23 cellular contexts compared by ENCODE assay signal in the genomic region with DNA sequence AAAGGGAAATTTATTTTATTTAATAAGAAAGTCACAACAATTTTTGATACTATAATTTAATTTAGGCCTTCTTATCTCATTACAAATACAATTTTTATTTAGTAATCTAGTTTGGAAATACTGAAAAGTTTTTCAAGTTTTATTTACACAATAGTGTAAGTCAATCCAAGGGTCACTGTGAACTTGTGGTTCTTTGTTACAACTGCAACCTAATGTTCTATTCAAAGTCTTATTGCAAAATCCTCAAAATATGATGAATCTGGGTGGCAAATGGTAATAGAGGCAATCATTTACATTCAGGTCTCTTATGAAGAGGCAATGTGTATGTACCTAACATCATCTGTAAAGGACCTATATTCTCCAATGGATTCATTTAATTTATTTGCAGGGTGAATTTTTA.
A peak's percentile ranks its signal among the peaks of the same experiment; 100 is the strongest.
DNase-seq lines count a peak whose midpoint lies in the region; ATAC-seq, FAIRE-seq and TF ChIP-seq lines count a peak whose summit lies in the region.
"Had no signal": no experiment of that assay in that cellular context is flagged by ENCODE, and none has a peak within 500 bp of the region (broad histone marks: within the 10 kb centered on the region; RNA-seq: fewer than 3 reads in every experiment).

No MANE protein-coding gene starts in this region.

- no peaks in the 10 kb centered on the region for H3K9me3 ChIP-seq in liver (ENCODE audit: control insufficient read depth in 4 of 4, low read length in 3 of 4)
- H3K9me3 ChIP-seq in HepG2 (ENCODE audit: low read length) = 0 out of 2 replicates have a peak, but pooled peaks cover 4% of the 10 kb centered on the region
- no peaks in the 10 kb centered on the region for H3K9me3 ChIP-seq in upper lobe of right lung
- no peaks in the 10 kb centered on the region for H3K9me3 ChIP-seq in SJCRH30 (replicated peaks)
- H3K9me3 ChIP-seq: MG63, SJSA1 had no signal

- H3K4me3 ChIP-seq in liver (ENCODE audit: low read depth in 1 of 3, low read length in 3 of 3) (no peak overlapping the region), HepG2 (replicated peaks in 1 of 3; ENCODE audit: insufficient read depth in 1 of 3, low read depth in 2 of 3, low read length in 3 of 3) (no peak overlapping the region), upper lobe of right lung (no peak overlapping the region), SJCRH30 (no peak overlapping the region)
- H3K4me3 ChIP-seq: K562, MG63, PC-9, SJSA1 had no signal

- no peak overlapping the region for H3K27ac ChIP-seq in liver (ENCODE audit: low read depth in 1 of 2, low read length in 2 of 2)
- H3K27ac ChIP-seq in HepG2 (ENCODE audit: extremely low read length, insufficient read depth, low read length) = no peak overlapping the region
- H3K27ac ChIP-seq in upper lobe of right lung = no peak overlapping the region
- H3K27ac ChIP-seq in SJCRH30 = no peak overlapping the region
- H3K27ac ChIP-seq: PC-9, SJSA1 had no signal

- intact Hi-C loops in HepG2 (cut with micrococcal nuclease; ENCODE audit: unreplicated experiment) = no loop called here
- intact Hi-C loops in upper lobe of right lung (cut with DNase I) = no loop called here

- CTCF ChIA-PET in HepG2 (lab: Yijun Ruan, JAX; ENCODE audit: low intra/inter-chr PET ratio, low total read pairs) = no interaction called here

- TF ChIP-seq CTCF in liver (IDR thresholded peaks at IDR 0.05; ENCODE audit: low read depth, low read length, missing input control) (no peak), HepG2 (CRISPR knock-in tag; IDR thresholded peaks at IDR 0.05) (no peak), upper lobe of right lung (IDR thresholded peaks at IDR 0.05) (no peak)

- peak in 1 of 2 donors; percentile 21 for TF ChIP-seq RAD21 in liver (IDR thresholded peaks at IDR 0.05)
- TF ChIP-seq RAD21 in HepG2 (CRISPR knock-in tag; IDR thresholded peaks at IDR 0.05) = no peak

- no peaks in the 10 kb centered on the region for H3K79me2 ChIP-seq in HepG2 (ENCODE audit: insufficient read depth, low read length)

- DNase-seq in HepG2 (ENCODE audit: low spot score) (no peak), left lobe of liver (ENCODE audit: low spot score) (no peak), upper lobe of right lung (no peak), SJCRH30 (no peak), hepatic stellate cell (ENCODE audit: low spot score) (no peak), NCI-H1105 treated with DMSO at 0.1 percent for 48 hours (lab: John Stamatoyannopoulos, UW) (no peak)
- DNase-seq: Calu3, DMS79 treated with DMSO at 0.1 percent for 48 hours, Kasumi-1, MG63, NCI-H1092 treated with DMSO at 0.1 percent for 48 hours, NCI-H146, NCI-H1930, NCI-H2107, NCI-H526, PC-9 had no signal

- TF ChIP-seq POLR2A in HepG2 (IDR thresholded peaks at IDR 0.05; ENCODE audit: insufficient read depth in 1 of 2, low read depth in 2 of 2, low read length in 2 of 2) = no peak

- no peak for FAIRE-seq in HepG2 (lab: Jason Lieb, UNC)
- peak; percentile 47 for FAIRE-seq in colon (lab: Jason Lieb, UNC)
- FAIRE-seq: GM18507, H54, K562 had no signal

- H3K4me1 ChIP-seq in liver (ENCODE audit: control insufficient read depth in 4 of 4, insufficient read depth in 4 of 4, low read length in 3 of 4) (peaks cover 4 to 22% (median 17%) of the 10 kb centered on the region in 4 donors), HepG2 (ENCODE audit: insufficient read depth, low read length) (peaks cover 5% of the 10 kb centered on the region; the same call in 1 of the 2 replicates), upper lobe of right lung (peaks cover 4% of the 10 kb centered on the region), SJCRH30 (no peaks in the 10 kb centered on the region)
- H3K4me1 ChIP-seq: SJSA1 had no signal

- POLR2A ChIA-PET in HepG2 (lab: Yijun Ruan, JAX) = no interaction called here

- H3K4me2 ChIP-seq in HepG2 (ENCODE audit: low read depth, low read length) = no peak overlapping the region
- H3K4me2 ChIP-seq: PC-9 had no signal

- no peaks in the 10 kb centered on the region for H4K20me1 ChIP-seq in HepG2 (ENCODE audit: insufficient read depth, low read length)

- H3K9ac ChIP-seq in liver (ENCODE audit: low read depth in 1 of 2, low read length in 2 of 2) = no peak overlapping the region
- no peak overlapping the region for H3K9ac ChIP-seq in HepG2 (ENCODE audit: insufficient read depth, low read depth, low read length)

- ATAC-seq in HepG2 (no peak), left lobe of liver (peak; percentile 63), upper lobe of right lung (no peak)
- ATAC-seq: K562, Right ventricle myocardium inferior had no signal

- no TSS peak for BruUV-seq in HepG2 (replicated peaks; lab: Mats Ljungman, UMichigan)

- H3K27me3 ChIP-seq in liver (ENCODE audit: control insufficient read depth in 4 of 4, insufficient read depth in 4 of 4, low read length in 3 of 4) = no peaks in the 10 kb centered on the region
- no peaks in the 10 kb centered on the region for H3K27me3 ChIP-seq in HepG2 (ENCODE audit: control insufficient read depth in 1 of 2, insufficient read depth in 2 of 2, low read length in 2 of 2)
- no peaks in the 10 kb centered on the region for H3K27me3 ChIP-seq in upper lobe of right lung
- no peaks in the 10 kb centered on the region for H3K27me3 ChIP-seq in SJCRH30
- H3K27me3 ChIP-seq: MG63, SJSA1 had no signal

- no peaks in the 10 kb centered on the region for H3K36me3 ChIP-seq in liver (ENCODE audit: control insufficient read depth in 4 of 4, insufficient read depth in 3 of 4, low read depth in 1 of 4, low read length in 3 of 4)
- no peaks in the 10 kb centered on the region for H3K36me3 ChIP-seq in HepG2 (replicated peaks in 1 of 2; ENCODE audit: control insufficient read depth in 1 of 2, insufficient read depth in 2 of 2, low read length in 2 of 2)
- peaks cover 4% of the 10 kb centered on the region for H3K36me3 ChIP-seq in upper lobe of right lung
- H3K36me3 ChIP-seq in SJCRH30 = no peaks in the 10 kb centered on the region
- H3K36me3 ChIP-seq: MG63, SJSA1 had no signal

- TF ChIP-seq EP300 in HepG2 (IDR thresholded peaks at IDR 0.05; ENCODE audit: low read depth in 2 of 2, low read length in 2 of 2) (no peak), HepG2 (CRISPR knock-in tag; IDR thresholded peaks at IDR 0.05; ENCODE audit: borderline replicate concordance) (no peak)

- in situ Hi-C loops in HepG2 (cut with HindIII; ENCODE audit: extremely low pct_ligation_motif_present, low pct_unique_long_range_greater_than_20kb) = no loop called here

- H2AFZ ChIP-seq in HepG2 (ENCODE audit: low read length) = no peak overlapping the region
- H2AFZ ChIP-seq: PC-9 had no signal

TF ChIP-seq in liver, 16 proteins besides CTCF, POLR2A, EP300 and RAD21 (continues in another document):
- TF ChIP-seq FOXA1 (IDR thresholded peaks at IDR 0.05) (no peak), NR2F2 (IDR thresholded peaks at IDR 0.05) (no peak), SP1 (IDR thresholded peaks at IDR 0.05) (peak; percentile 39), HNF4G (IDR thresholded peaks at IDR 0.05) (peak; percentile 52), TAF1 (conservative IDR thresholded peaks at IDR 0.05) (no peak)

TF ChIP-seq in HepG2, 621 proteins besides CTCF, POLR2A, EP300 and RAD21 (continues in another document):
- TF ChIP-seq HDAC1 (CRISPR knock-in tag; IDR thresholded peaks at IDR 0.05) (no peak), NCOA5 (CRISPR knock-in tag; IDR thresholded peaks at IDR 0.05) (no peak), ISL2 (CRISPR knock-in tag; IDR thresholded peaks at IDR 0.05) (no peak), RFX1 (IDR thresholded peaks at IDR 0.05) (no peak), BORCS8-MEF2B (CRISPR knock-in tag; IDR thresholded peaks at IDR 0.05) (no peak), ZNF577 (CRISPR knock-in tag; IDR thresholded peaks at IDR 0.05; ENCODE audit: borderline replicate concordance, low read depth) (no peak), ZNF367 (CRISPR knock-in tag; IDR thresholded peaks at IDR 0.05; ENCODE audit: borderline replicate concordance) (no peak), HOXA7 (CRISPR knock-in tag; IDR thresholded peaks at IDR 0.05) (no peak)
- TF ChIP-seq, protein P1, sequence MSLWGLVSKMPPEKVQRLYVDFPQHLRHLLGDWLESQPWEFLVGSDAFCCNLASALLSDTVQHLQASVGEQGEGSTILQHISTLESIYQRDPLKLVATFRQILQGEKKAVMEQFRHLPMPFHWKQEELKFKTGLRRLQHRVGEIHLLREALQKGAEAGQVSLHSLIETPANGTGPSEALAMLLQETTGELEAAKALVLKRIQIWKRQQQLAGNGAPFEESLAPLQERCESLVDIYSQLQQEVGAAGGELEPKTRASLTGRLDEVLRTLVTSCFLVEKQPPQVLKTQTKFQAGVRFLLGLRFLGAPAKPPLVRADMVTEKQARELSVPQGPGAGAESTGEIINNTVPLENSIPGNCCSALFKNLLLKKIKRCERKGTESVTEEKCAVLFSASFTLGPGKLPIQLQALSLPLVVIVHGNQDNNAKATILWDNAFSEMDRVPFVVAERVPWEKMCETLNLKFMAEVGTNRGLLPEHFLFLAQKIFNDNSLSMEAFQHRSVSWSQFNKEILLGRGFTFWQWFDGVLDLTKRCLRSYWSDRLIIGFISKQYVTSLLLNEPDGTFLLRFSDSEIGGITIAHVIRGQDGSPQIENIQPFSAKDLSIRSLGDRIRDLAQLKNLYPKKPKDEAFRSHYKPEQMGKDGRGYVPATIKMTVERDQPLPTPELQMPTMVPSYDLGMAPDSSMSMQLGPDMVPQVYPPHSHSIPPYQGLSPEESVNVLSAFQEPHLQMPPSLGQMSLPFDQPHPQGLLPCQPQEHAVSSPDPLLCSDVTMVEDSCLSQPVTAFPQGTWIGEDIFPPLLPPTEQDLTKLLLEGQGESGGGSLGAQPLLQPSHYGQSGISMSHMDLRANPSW (CRISPR knock-in tag; IDR thresholded peaks at IDR 0.05; ENCODE audit: borderline replicate concordance) = no peak
